ENCODE assay signal across 21 cellular contexts in genomic region chr6:41355952-41356351, GRCh38. TPM values are rescaled to one million over a fixed set of nuclear protein-coding genes. Genes with fewer than 3 reads are reported as not detected.
"Had no signal": no experiment of that assay in that cellular context is flagged by ENCODE, and none has a peak within 500 bp of the region (broad histone marks: within the 10 kb centered on the region; RNA-seq: fewer than 3 reads in every experiment).

No MANE protein-coding gene starts in this region.

- ATAC-seq: esophagus mucosa; gastrocnemius medialis; heart right ventricle; left lobe of liver; mucosa of descending colon; naive thymus-derived CD8-positive, alpha-beta T cell had no signal

- DNase-seq: cortex of kidney; dorsolateral prefrontal cortex; effector memory CD4-positive, alpha-beta T cell; gastrocnemius medialis; heart right ventricle; hypothalamus; mucosa of descending colon; naive thymus-derived CD8-positive, alpha-beta T cell; posterior cingulate gyrus; small intestine; stimulated activated CD4-positive, alpha-beta T cell treated with anti-CD3 and anti-CD28 coated beads, Interleukin-12 subunit alpha, Interleukin-12 subunit beta, amount 100 ng/mL, for 4 hours; stimulated activated naive CD4-positive, alpha-beta T cell treated with Interleukin-2 at 50 U/mL for 16 hours; trophoblast cell had no signal

- H3K4me3 ChIP-seq: dorsolateral prefrontal cortex, gastrocnemius medialis, heart right ventricle, mucosa of descending colon had no signal

- H3K27ac Mint-ChIP-seq: naive thymus-derived CD8-positive, alpha-beta T cell had no signal

- H3K4me3 Mint-ChIP-seq: naive thymus-derived CD8-positive, alpha-beta T cell had no signal

RNA-seq across cellular contexts. Expression of gene NCR2, which starts 20.5 kb away (rescaled TPM):
- total RNA-seq: dorsolateral prefrontal cortex; esophagus mucosa; fibroblast of villous mesenchyme; gastrocnemius medialis; heart right ventricle; left lobe of liver; lower leg skin; naive thymus-derived CD8-positive, alpha-beta T cell; osteoblast; pulmonary artery endothelial cell had no signal
- polyA plus RNA-seq: heart right ventricle; naive thymus-derived CD8-positive, alpha-beta T cell; neural cell; small intestine; thymus had no signal
